In the genomic region with DNA sequence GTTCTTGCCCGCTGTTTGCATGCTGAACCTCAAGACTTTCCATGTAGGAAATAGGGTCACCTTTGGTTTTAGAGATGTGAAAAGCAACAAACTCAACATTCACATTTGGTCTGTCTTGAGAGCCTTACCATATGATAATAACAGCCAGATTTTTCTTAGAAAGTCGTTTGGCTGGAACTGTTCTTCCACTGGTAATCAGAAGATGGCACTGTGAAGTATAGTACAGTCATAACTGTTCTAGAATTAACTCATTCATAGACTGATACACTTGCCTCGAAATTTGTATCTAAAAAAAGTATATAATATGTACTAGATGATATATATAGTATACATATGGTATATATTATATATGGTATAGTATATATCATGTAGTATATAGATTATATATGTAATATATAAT, we compare ENCODE assay signal across 15 cellular contexts. TPM values are rescaled to one million over a fixed set of nuclear protein-coding genes. Genes with fewer than 3 reads are reported as not detected.
DNase-seq lines count a peak whose midpoint lies in the region; ATAC-seq and TF ChIP-seq lines count a peak whose summit lies in the region.
"Had no signal": no experiment of that assay in that cellular context is flagged by ENCODE, and none has a peak within 500 bp of the region (broad histone marks: within the 10 kb centered on the region; RNA-seq: fewer than 3 reads in every experiment).

No MANE protein-coding gene starts in this region.

- DNase-seq in MCF 10A (ENCODE audit: unreplicated experiment), result no peak
- no peak for DNase-seq in breast epithelium (ENCODE audit: low spot score in 2 of 2)
- peak; percentile 48 for DNase-seq in HT-29 (ENCODE audit: low spot score)
- peak; percentile 7 for DNase-seq in astrocyte of the spinal cord (ENCODE audit: low read depth, low spot score)
- no peak for DNase-seq in stimulated activated effector memory CD8-positive, alpha-beta T cell treated with anti-CD3 and anti-CD28 coated beads, Interleukin-12 subunit alpha, Interleukin-12 subunit beta, amount 100 ng/mL, for 72 hours (ENCODE audit: low spot score in 2 of 2)
- DNase-seq in CD8-positive, alpha-beta memory T cell, result no peak
- no peak for DNase-seq in natural killer cell treated with Interleukin-12 subunit alpha and Interleukin-12 subunit beta and Interleukin-15 and Interleukin-18, amount 100 ng/mL, for 72 hours (ENCODE audit: low spot score)
- DNase-seq: activated CD4-positive, alpha-beta T cell treated with anti-CD3 and anti-CD28 coated beads for 4 hours; NCI-H2227 treated with DMSO at 0.1 percent for 48 hours had no signal

- H3K4me1 ChIP-seq in breast epithelium, result no peaks in the 10 kb centered on the region
- H3K4me1 ChIP-seq in CD8-positive, alpha-beta memory T cell (ENCODE audit: insufficient read depth, low read length), result no peaks in the 10 kb centered on the region

- H3K27me3 Mint-ChIP-seq in MCF 10A (ENCODE audit: insufficient read depth, unreplicated experiment), result peaks cover 45% of the 10 kb centered on the region
- no peaks in the 10 kb centered on the region for H3K27me3 Mint-ChIP-seq in CD8-positive, alpha-beta memory T cell
- H3K27me3 Mint-ChIP-seq in natural killer cell treated with Interleukin-12 subunit alpha and Interleukin-12 subunit beta and Interleukin-15 and Interleukin-18, amount 100 ng/mL, for 72 hours, result no peaks in the 10 kb centered on the region
- H3K27me3 Mint-ChIP-seq: activated naive CD4-positive, alpha-beta T cell treated with anti-CD3 and anti-CD28 coated beads, Interleukin-2, amount 50 U/mL, for 24 hours had no signal

- H3K4me3 ChIP-seq in breast epithelium (no peak overlapping the region), astrocyte of the spinal cord (ENCODE audit: low read depth, low read length) (no peak overlapping the region)
- no peak overlapping the region for H3K4me3 ChIP-seq in CD8-positive, alpha-beta memory T cell (ENCODE audit: low read length)
- H3K4me3 ChIP-seq: SK-N-MC had no signal

- no peak overlapping the region for H3K27ac ChIP-seq in breast epithelium
- no peak overlapping the region for H3K27ac ChIP-seq in CD8-positive, alpha-beta memory T cell (ENCODE audit: low read depth, low read length)
- H3K27ac ChIP-seq: SK-N-MC had no signal

- no TSS peak for BruUV-seq in MCF 10A (replicated peaks; lab: Mats Ljungman, UMichigan)

- TF ChIP-seq POLR2A in breast epithelium (IDR thresholded peaks at IDR 0.05), result no peak

- peak; percentile 8 for TF ChIP-seq CTCF in MCF 10A (IDR thresholded peaks at IDR 0.05; ENCODE audit: unreplicated experiment)
- TF ChIP-seq CTCF in breast epithelium (IDR thresholded peaks at IDR 0.05), result no peak
- TF ChIP-seq CTCF in astrocyte of the spinal cord (IDR thresholded peaks at IDR 0.05; ENCODE audit: low read depth, low read length), result peak; percentile 42

- no peaks in the 10 kb centered on the region for H3K36me3 Mint-ChIP-seq in MCF 10A (ENCODE audit: insufficient read depth, unreplicated experiment)
- no peaks in the 10 kb centered on the region for H3K36me3 Mint-ChIP-seq in stimulated activated effector memory CD8-positive, alpha-beta T cell treated with anti-CD3 and anti-CD28 coated beads, Interleukin-12 subunit alpha, Interleukin-12 subunit beta, amount 100 ng/mL, for 72 hours
- no peaks in the 10 kb centered on the region for H3K36me3 Mint-ChIP-seq in CD8-positive, alpha-beta memory T cell
- H3K36me3 Mint-ChIP-seq in natural killer cell treated with Interleukin-12 subunit alpha and Interleukin-12 subunit beta and Interleukin-15 and Interleukin-18, amount 100 ng/mL, for 72 hours, result peaks cover 5% of the 10 kb centered on the region
- H3K36me3 Mint-ChIP-seq: activated naive CD4-positive, alpha-beta T cell treated with anti-CD3 and anti-CD28 coated beads, Interleukin-2, amount 50 U/mL, for 24 hours had no signal

- peak; percentile 43 for ATAC-seq in stimulated activated effector memory CD8-positive, alpha-beta T cell treated with anti-CD3 and anti-CD28 coated beads, Interleukin-12 subunit alpha, Interleukin-12 subunit beta, amount 100 ng/mL, for 72 hours
- no peak for ATAC-seq in natural killer cell treated with Interleukin-12 subunit alpha and Interleukin-12 subunit beta and Interleukin-15 and Interleukin-18, amount 100 ng/mL, for 72 hours
- ATAC-seq in GM19397 (IDR thresholded peaks at IDR 0.05; ENCODE audit: unreplicated experiment), result no peak
- ATAC-seq: sciatic nerve had no signal

- H3K27me3 ChIP-seq in breast epithelium, result no peaks in the 10 kb centered on the region
- no peaks in the 10 kb centered on the region for H3K27me3 ChIP-seq in CD8-positive, alpha-beta memory T cell (ENCODE audit: insufficient read depth, low read length, poor library complexity, severe bottlenecking)

- in situ Hi-C loops in astrocyte of the spinal cord (cut with HindIII; ENCODE audit: low sequenced_read_pairs), result no loop called here

- no peaks in the 10 kb centered on the region for H3K36me3 ChIP-seq in breast epithelium
- H3K36me3 ChIP-seq in CD8-positive, alpha-beta memory T cell (ENCODE audit: insufficient read depth, low read length), result no peaks in the 10 kb centered on the region

- no peak overlapping the region for H3K27ac Mint-ChIP-seq in MCF 10A (ENCODE audit: low read depth, unreplicated experiment)
- H3K27ac Mint-ChIP-seq in stimulated activated effector memory CD8-positive, alpha-beta T cell treated with anti-CD3 and anti-CD28 coated beads, Interleukin-12 subunit alpha, Interleukin-12 subunit beta, amount 100 ng/mL, for 72 hours, result no peak overlapping the region
- H3K27ac Mint-ChIP-seq in CD8-positive, alpha-beta memory T cell, result no peak overlapping the region
- no peak overlapping the region for H3K27ac Mint-ChIP-seq in natural killer cell treated with Interleukin-12 subunit alpha and Interleukin-12 subunit beta and Interleukin-15 and Interleukin-18, amount 100 ng/mL, for 72 hours
- H3K27ac Mint-ChIP-seq: activated naive CD4-positive, alpha-beta T cell treated with anti-CD3 and anti-CD28 coated beads, Interleukin-2, amount 50 U/mL, for 24 hours had no signal

- POLR2A ChIA-PET in MCF 10A (lab: Yijun Ruan, JAX), result no interaction called here
- POLR2A ChIA-PET in CD8-positive, alpha-beta memory T cell (lab: Charles Lee), result no interaction called here

- no peaks in the 10 kb centered on the region for H3K9me3 ChIP-seq in breast epithelium
- no peaks in the 10 kb centered on the region for H3K9me3 ChIP-seq in CD8-positive, alpha-beta memory T cell (ENCODE audit: low read length)

- H3K9me3 Mint-ChIP-seq in MCF 10A (ENCODE audit: unreplicated experiment), result no peaks in the 10 kb centered on the region
- peaks cover 9% of the 10 kb centered on the region for H3K9me3 Mint-ChIP-seq in stimulated activated effector memory CD8-positive, alpha-beta T cell treated with anti-CD3 and anti-CD28 coated beads, Interleukin-12 subunit alpha, Interleukin-12 subunit beta, amount 100 ng/mL, for 72 hours
- H3K9me3 Mint-ChIP-seq in CD8-positive, alpha-beta memory T cell, result peaks cover 0 to 13% (median 12%) of the 10 kb centered on the region in 5 donors
- peaks cover 8% of the 10 kb centered on the region for H3K9me3 Mint-ChIP-seq in natural killer cell treated with Interleukin-12 subunit alpha and Interleukin-12 subunit beta and Interleukin-15 and Interleukin-18, amount 100 ng/mL, for 72 hours
- H3K9me3 Mint-ChIP-seq: activated naive CD4-positive, alpha-beta T cell treated with anti-CD3 and anti-CD28 coated beads, Interleukin-2, amount 50 U/mL, for 24 hours had no signal

- H3K4me1 Mint-ChIP-seq in MCF 10A (ENCODE audit: insufficient read depth, unreplicated experiment), result no peaks in the 10 kb centered on the region
- H3K4me1 Mint-ChIP-seq in stimulated activated effector memory CD8-positive, alpha-beta T cell treated with anti-CD3 and anti-CD28 coated beads, Interleukin-12 subunit alpha, Interleukin-12 subunit beta, amount 100 ng/mL, for 72 hours, result no peaks in the 10 kb centered on the region
- no peaks in the 10 kb centered on the region for H3K4me1 Mint-ChIP-seq in CD8-positive, alpha-beta memory T cell
- H3K4me1 Mint-ChIP-seq in natural killer cell treated with Interleukin-12 subunit alpha and Interleukin-12 subunit beta and Interleukin-15 and Interleukin-18, amount 100 ng/mL, for 72 hours (ENCODE audit: low read depth in 2 of 2), result no peaks in the 10 kb centered on the region
- H3K4me1 Mint-ChIP-seq: activated naive CD4-positive, alpha-beta T cell treated with anti-CD3 and anti-CD28 coated beads, Interleukin-2, amount 50 U/mL, for 24 hours had no signal

- no peak overlapping the region for H3K4me3 Mint-ChIP-seq in MCF 10A (ENCODE audit: unreplicated experiment)
- no peak overlapping the region for H3K4me3 Mint-ChIP-seq in stimulated activated effector memory CD8-positive, alpha-beta T cell treated with anti-CD3 and anti-CD28 coated beads, Interleukin-12 subunit alpha, Interleukin-12 subunit beta, amount 100 ng/mL, for 72 hours
- H3K4me3 Mint-ChIP-seq in CD8-positive, alpha-beta memory T cell, result no peak overlapping the region
- no peak overlapping the region for H3K4me3 Mint-ChIP-seq in natural killer cell treated with Interleukin-12 subunit alpha and Interleukin-12 subunit beta and Interleukin-15 and Interleukin-18, amount 100 ng/mL, for 72 hours
- H3K4me3 Mint-ChIP-seq: activated naive CD4-positive, alpha-beta T cell treated with anti-CD3 and anti-CD28 coated beads, Interleukin-2, amount 50 U/mL, for 24 hours had no signal

- intact Hi-C loops in MCF 10A (cut with micrococcal nuclease), result no loop called here
- intact Hi-C loops in breast epithelium (cut with DNase I; ENCODE audit: low total_unique reads), result no loop called here

- CTCF ChIA-PET in MCF 10A (lab: Yijun Ruan, JAX), result interaction anchor here (0.6 to 0.9 kb wide), 3 partner anchors 12 to 336 kb away, joined by 3 read pairs; no protein-coding TSS in a partner anchor
- CTCF ChIA-PET in CD8-positive, alpha-beta memory T cell (lab: Charles Lee), result no interaction called here

RNA-seq across cellular contexts. Expression of a gene that starts 12.3 kb away (rescaled TPM):
- total RNA-seq in MCF 10A (2022), result not detected in 2 replicates
- 1 to 10 TPM in 2 of 3 donors, under 1 TPM in 1; 0.96 to 5.0 (median 2.9) TPM for total RNA-seq in breast epithelium
- total RNA-seq in HT-29 (2014; rRNA removed; shearing (Covaris generic)), result not detected in 2 replicates
- not detected for total RNA-seq in CD8-positive, alpha-beta memory T cell
- not detected for polyA plus RNA-seq in CD8-positive, alpha-beta memory T cell
- not detected for total RNA-seq in natural killer cell treated with Interleukin-12 subunit alpha and Interleukin-12 subunit beta and Interleukin-15 and Interleukin-18, amount 100 ng/mL, for 72 hours
- total RNA-seq: G401, mononuclear cell had no signal

Comparison
In these comparisons a context has a peak if more than half of its experiments do, and no peak if none do; other contexts are left out.
1. CTCF ChIP-seq: peak in MCF 10A (single experiment) and astrocyte of the spinal cord (single experiment); none in breast epithelium (0 of 3).
2. DNase-seq: peak in HT-29 (single experiment) and astrocyte of the spinal cord (single experiment); none in MCF 10A (single experiment), breast epithelium (0 of 2), stimulated activated effector memory CD8-positive, alpha-beta T cell treated with anti-CD3 and anti-CD28 coated beads, Interleukin-12 subunit alpha, Interleukin-12 subunit beta, amount 100 ng/mL, for 72 hours (0 of 2), CD8-positive, alpha-beta memory T cell (0 of 5) and natural killer cell treated with Interleukin-12 subunit alpha and Interleukin-12 subunit beta and Interleukin-15 and Interleukin-18, amount 100 ng/mL, for 72 hours (single experiment).